ENCODE assay signal across 36 cellular contexts in the genomic region with DNA sequence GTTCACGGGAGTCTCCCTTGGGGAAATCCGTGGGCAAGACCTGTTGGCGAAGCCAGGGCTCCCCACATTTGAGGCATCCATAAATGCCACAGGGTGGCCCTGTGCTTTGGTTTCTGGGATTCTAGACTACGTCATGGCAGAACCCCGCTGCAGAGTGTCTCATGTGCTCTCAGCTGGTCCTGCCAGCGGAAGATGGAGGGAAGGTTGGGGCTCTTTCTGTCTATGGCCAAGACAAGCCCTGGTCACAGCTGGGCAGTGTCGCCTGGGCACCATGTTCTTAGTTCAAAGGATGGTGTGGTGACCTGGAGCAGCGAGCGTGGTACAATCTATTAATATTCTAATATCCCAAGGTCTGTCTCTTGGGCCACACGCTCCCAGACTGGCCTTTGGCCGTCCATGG.
"Had no signal": no experiment of that assay in that cellular context is flagged by ENCODE, and none has a peak within 500 bp of the region (broad histone marks: within the 10 kb centered on the region; RNA-seq: fewer than 3 reads in every experiment).

No MANE protein-coding gene starts in this region.

- H3K27ac ChIP-seq: adrenal gland, ascending aorta, body of pancreas, brain microvascular endothelial cell, breast epithelium, cardiac muscle cell had no signal

- H3K4me1 Mint-ChIP-seq: activated naive CD4-positive, alpha-beta T cell treated with anti-CD3 and anti-CD28 coated beads, Interleukin-2, amount 10 ng/mL, durations not matched to agents 7 days and 5 days; activated naive CD4-positive, alpha-beta T cell treated with anti-CD3 and anti-CD28 coated beads, Interleukin-2, amount 50 U/mL, for 24 hours; activated naive CD8-positive, alpha-beta T cell treated with anti-CD3 and anti-CD28 coated beads for 36 hours; activated naive CD8-positive, alpha-beta T cell treated with anti-CD3 and anti-CD28 coated beads, Interleukin-2, amount 10 ng/mL, durations not matched to agents 7 days and 5 days; activated naive CD8-positive, alpha-beta T cell treated with anti-CD3 and anti-CD28 coated beads, Interleukin-2, amount 50 U/mL, for 24 hours; activated T-helper 17 cell treated with anti-CD3 and anti-CD28 coated beads, Interleukin-2, amount 50 U/mL, for 72 hours; central memory CD8-positive, alpha-beta T cell had no signal

- H3K36me3 Mint-ChIP-seq: activated naive CD4-positive, alpha-beta T cell treated with anti-CD3 and anti-CD28 coated beads, Interleukin-2, amount 10 ng/mL, durations not matched to agents 7 days and 5 days; activated naive CD4-positive, alpha-beta T cell treated with anti-CD3 and anti-CD28 coated beads, Interleukin-2, amount 50 U/mL, for 24 hours; activated naive CD4-positive, alpha-beta T cell treated with anti-CD3 and anti-CD28 coated beads, Interleukin-2, amount 50 U/mL, for 72 hours; activated naive CD8-positive, alpha-beta T cell; activated naive CD8-positive, alpha-beta T cell treated with anti-CD3 and anti-CD28 coated beads for 36 hours; activated naive CD8-positive, alpha-beta T cell treated with anti-CD3 and anti-CD28 coated beads, Interleukin-2, amount 10 ng/mL, durations not matched to agents 7 days and 5 days; brain had no signal

- H3K4me1 ChIP-seq: adrenal gland, ascending aorta, body of pancreas, breast epithelium had no signal

- DNase-seq: activated gamma-delta T cell; activated gamma-delta T cell treated with Interleukin-2 at 50 U/mL for 16 hours; activated naive CD4-positive, alpha-beta T cell; activated naive CD4-positive, alpha-beta T cell treated with anti-CD3 and anti-CD28 coated beads for 36 hours; activated naive CD4-positive, alpha-beta T cell treated with anti-CD3 and anti-CD28 coated beads, Interleukin-2, amount 10 ng/mL, durations not matched to agents 7 days and 5 days; activated naive CD4-positive, alpha-beta T cell treated with anti-CD3 and anti-CD28 coated beads, Interleukin-2, amount 50 U/mL, for 16 hours; activated naive CD4-positive, alpha-beta T cell treated with Interleukin-2 at 50 U/mL for 16 hours; activated naive CD8-positive, alpha-beta T cell treated with anti-CD3 and anti-CD28 coated beads for 36 hours; activated naive CD8-positive, alpha-beta T cell treated with anti-CD3 and anti-CD28 coated beads, Interleukin-2, amount 10 ng/mL, durations not matched to agents 7 days and 5 days; activated naive CD8-positive, alpha-beta T cell treated with anti-CD3 and anti-CD28 coated beads, Interleukin-2, amount 50 U/mL, for 24 hours; activated T-cell treated with anti-CD3 and anti-CD28 coated beads for 4 hours; activated T-cell treated with anti-CD3 and anti-CD28 coated beads, Interleukin-2, amount 50 U/mL, for 1 hour; activated T-cell treated with anti-CD3 and anti-CD28 coated beads, Interleukin-2, amount 50 U/mL, for 24 hours; activated T-cell treated with anti-CD3 and anti-CD28 coated beads, Interleukin-2, amount 50 U/mL, for 4 hours; activated T-cell treated with anti-CD3 and anti-CD28 coated beads, Interleukin-2, amount 50 U/mL, for 48 hours; activated T-cell treated with anti-CD3 and anti-CD28 coated beads, Interleukin-2, amount 50 U/mL, for 72 hours; adrenal gland; amniotic stem cell; amygdala; anterior cingulate cortex; body of pancreas; brain microvascular endothelial cell; caudate nucleus; central memory CD4-positive, alpha-beta T cell; cerebellar nuclear complex had no signal

- H3K9me3 Mint-ChIP-seq: activated naive CD4-positive, alpha-beta T cell treated with anti-CD3 and anti-CD28 coated beads for 36 hours; activated naive CD4-positive, alpha-beta T cell treated with anti-CD3 and anti-CD28 coated beads, Interleukin-2, amount 10 ng/mL, durations not matched to agents 7 days and 5 days; activated naive CD4-positive, alpha-beta T cell treated with anti-CD3 and anti-CD28 coated beads, Interleukin-2, amount 50 U/mL, for 24 hours; activated naive CD4-positive, alpha-beta T cell treated with anti-CD3 and anti-CD28 coated beads, Interleukin-2, amount 50 U/mL, for 72 hours; activated naive CD8-positive, alpha-beta T cell treated with anti-CD3 and anti-CD28 coated beads, Interleukin-2, amount 10 ng/mL, durations not matched to agents 7 days and 5 days; activated naive CD8-positive, alpha-beta T cell treated with anti-CD3 and anti-CD28 coated beads, Interleukin-2, amount 50 U/mL, for 24 hours; activated T-cell treated with anti-CD3 and anti-CD28 coated beads, Interleukin-2, amount 50 U/mL, for 24 hours; activated T-cell treated with anti-CD3 and anti-CD28 coated beads, Interleukin-2, amount 50 U/mL, for 4 hours; activated T-cell treated with anti-CD3 and anti-CD28 coated beads, Interleukin-2, amount 50 U/mL, for 72 hours; activated T-helper 1 cell treated with anti-CD3 and anti-CD28 coated beads, Interleukin-12 subunit alpha, Interleukin-12 subunit beta, Interleukin-2, Interleukin-4 antibody, amounts not matched to agents 30 ng/mL and 10 ng/mL and 1 ng/mL, durations not matched to agents 14 hours and 24 hours and 36 hours; activated T-helper 17 cell treated with anti-CD3 and anti-CD28 coated beads, Interleukin-2, amount 50 U/mL, for 72 hours; activated T-helper 2 cell treated with anti-CD3 and anti-CD28 coated beads, Interferon-gamma antibody, Interleukin-2, Interleukin-4, amounts not matched to agents 10 μg/mL and 5 μg/mL and 100 μg/mL, durations not matched to agents 14 hours and 24 hours and 36 hours; central memory CD8-positive, alpha-beta T cell had no signal

- ATAC-seq: activated naive CD4-positive, alpha-beta T cell treated with anti-CD3 and anti-CD28 coated beads, Interleukin-2, amount 50 U/mL, for 72 hours; activated naive CD8-positive, alpha-beta T cell treated with anti-CD3 and anti-CD28 coated beads, Interleukin-2, amount 50 U/mL, for 24 hours; activated T-cell treated with anti-CD3 and anti-CD28 coated beads, Interleukin-2, amount 50 U/mL, for 4 hours; activated T-cell treated with anti-CD3 and anti-CD28 coated beads, Interleukin-2, amount 50 U/mL, for 72 hours; activated T-helper 17 cell treated with anti-CD3 and anti-CD28 coated beads, Interleukin-2, amount 50 U/mL, for 72 hours; body of pancreas had no signal

- H3K4me3 Mint-ChIP-seq: activated naive CD4-positive, alpha-beta T cell treated with anti-CD3 and anti-CD28 coated beads for 36 hours; activated naive CD4-positive, alpha-beta T cell treated with anti-CD3 and anti-CD28 coated beads, Interleukin-2, amount 10 ng/mL, durations not matched to agents 7 days and 5 days; activated naive CD4-positive, alpha-beta T cell treated with anti-CD3 and anti-CD28 coated beads, Interleukin-2, amount 50 U/mL, for 24 hours; activated naive CD8-positive, alpha-beta T cell; activated naive CD8-positive, alpha-beta T cell treated with anti-CD3 and anti-CD28 coated beads for 36 hours; activated naive CD8-positive, alpha-beta T cell treated with anti-CD3 and anti-CD28 coated beads, Interleukin-2, amount 10 ng/mL, durations not matched to agents 7 days and 5 days; activated naive CD8-positive, alpha-beta T cell treated with anti-CD3 and anti-CD28 coated beads, Interleukin-2, amount 50 U/mL, for 24 hours; activated T-cell treated with anti-CD3 and anti-CD28 coated beads, Interleukin-2, amount 50 U/mL, for 24 hours; activated T-cell treated with anti-CD3 and anti-CD28 coated beads, Interleukin-2, amount 50 U/mL, for 4 hours; activated T-cell treated with anti-CD3 and anti-CD28 coated beads, Interleukin-2, amount 50 U/mL, for 72 hours; activated T-helper 1 cell treated with anti-CD3 and anti-CD28 coated beads, Interleukin-12 subunit alpha, Interleukin-12 subunit beta, Interleukin-2, Interleukin-4 antibody, amounts not matched to agents 30 ng/mL and 10 ng/mL and 1 ng/mL, durations not matched to agents 14 hours and 24 hours and 36 hours; activated T-helper 17 cell treated with anti-CD3 and anti-CD28 coated beads, Interleukin-2, amount 50 U/mL, for 72 hours; brain; central memory CD8-positive, alpha-beta T cell had no signal

- H3K4me3 ChIP-seq: adrenal gland, ascending aorta, body of pancreas, breast epithelium, cardiac muscle cell had no signal

- H3K27me3 ChIP-seq: ascending aorta, brain microvascular endothelial cell, cardiac muscle cell had no signal

- H3K27ac Mint-ChIP-seq: activated naive CD4-positive, alpha-beta T cell treated with anti-CD3 and anti-CD28 coated beads for 36 hours; activated naive CD4-positive, alpha-beta T cell treated with anti-CD3 and anti-CD28 coated beads, Interleukin-2, amount 10 ng/mL, durations not matched to agents 7 days and 5 days; activated naive CD4-positive, alpha-beta T cell treated with anti-CD3 and anti-CD28 coated beads, Interleukin-2, amount 50 U/mL, for 24 hours; activated naive CD4-positive, alpha-beta T cell treated with anti-CD3 and anti-CD28 coated beads, Interleukin-2, amount 50 U/mL, for 72 hours; activated naive CD8-positive, alpha-beta T cell; activated naive CD8-positive, alpha-beta T cell treated with anti-CD3 and anti-CD28 coated beads for 36 hours; activated naive CD8-positive, alpha-beta T cell treated with anti-CD3 and anti-CD28 coated beads, Interleukin-2, amount 10 ng/mL, durations not matched to agents 7 days and 5 days; activated naive CD8-positive, alpha-beta T cell treated with anti-CD3 and anti-CD28 coated beads, Interleukin-2, amount 50 U/mL, for 24 hours; activated T-cell treated with anti-CD3 and anti-CD28 coated beads, Interleukin-2, amount 50 U/mL, for 24 hours; activated T-cell treated with anti-CD3 and anti-CD28 coated beads, Interleukin-2, amount 50 U/mL, for 72 hours; activated T-helper 1 cell treated with anti-CD3 and anti-CD28 coated beads, Interleukin-12 subunit alpha, Interleukin-12 subunit beta, Interleukin-2, Interleukin-4 antibody, amounts not matched to agents 30 ng/mL and 10 ng/mL and 1 ng/mL, durations not matched to agents 14 hours and 24 hours and 36 hours; activated T-helper 17 cell treated with anti-CD3 and anti-CD28 coated beads, Interleukin-2, amount 50 U/mL, for 72 hours; activated T-helper 2 cell treated with anti-CD3 and anti-CD28 coated beads, Interferon-gamma antibody, Interleukin-2, Interleukin-4, amounts not matched to agents 10 μg/mL and 5 μg/mL and 100 μg/mL, durations not matched to agents 14 hours and 24 hours and 36 hours; brain had no signal

- H3K27me3 Mint-ChIP-seq: activated naive CD8-positive, alpha-beta T cell; activated naive CD8-positive, alpha-beta T cell treated with anti-CD3 and anti-CD28 coated beads, Interleukin-2, amount 10 ng/mL, durations not matched to agents 7 days and 5 days had no signal

- H3K36me3 ChIP-seq: adrenal gland, ascending aorta, brain microvascular endothelial cell, breast epithelium, cardiac muscle cell had no signal

- H3K9me3 ChIP-seq: adrenal gland had no signal
